2 cellular contexts compared by ENCODE assay signal in genomic region chr7:157493017-157493416, GRCh38.
TF ChIP-seq lines count a peak whose summit lies in the region.

No MANE protein-coding gene starts in this region.

TF ChIP-seq in HEK293, 187 proteins besides CTCF, POLR2A, EP300 and RAD21 (continued from another document):
- TF ChIP-seq ZNF341 (tag by site-specific recombination; IDR thresholded peaks at IDR 0.05; ENCODE audit: low read depth) (no peak), ZNF140 (tag by site-specific recombination; IDR thresholded peaks at IDR 0.05) (no peak), REST (tag by site-specific recombination; IDR thresholded peaks at IDR 0.05) (peak; percentile 82)

TF ChIP-seq in HepG2, 621 proteins besides CTCF, POLR2A, EP300 and RAD21 (continued from another document):
- TF ChIP-seq REST (IDR thresholded peaks at IDR 0.05; ENCODE audit: borderline replicate concordance in 1 of 2, low read depth in 1 of 2, low read length in 2 of 2): peak; percentile 13 to 81; a peak in 3 of 4 replicates
- 0 out of 2 replicates have a peak, but pooled peaks have one; percentile 49 for TF ChIP-seq MIER2 (CRISPR knock-in tag; IDR thresholded peaks at IDR 0.05)
